In genomic region chr17:42517516-42517915, GRCh38 we compare ENCODE assay signal across 8 cellular contexts. TPM values are rescaled to one million over a fixed set of nuclear protein-coding genes. Genes with fewer than 3 reads are reported as not detected.
DNase-seq lines count a peak whose midpoint lies in the region; ATAC-seq and TF ChIP-seq lines count a peak whose summit lies in the region.

No MANE protein-coding gene starts in this region.

- no peak overlapping the region for H3K4me3 ChIP-seq in AG04449 (ENCODE audit: low read depth, low read length)
- H3K4me3 ChIP-seq in mesendoderm (ENCODE audit: low read length) = no peak overlapping the region

- H3K27me3 ChIP-seq in mesendoderm (ENCODE audit: insufficient read depth, low read length, poor library complexity) = no peaks in the 10 kb centered on the region

- POLR2A ChIA-PET in AG04449 (lab: Yijun Ruan, JAX) = interaction anchor here (0.5 to 4.9 kb wide), 5 partner anchors 10 to 236 kb away, joined by 3 to 121 read pairs (median 7); partner anchors contain the start of genes CAVIN1 and STAT3

- no peaks in the 10 kb centered on the region for H3K79me2 ChIP-seq in mesendoderm (ENCODE audit: control insufficient read depth, insufficient read depth, low read length)

- H3K27ac ChIP-seq in mesendoderm (ENCODE audit: low read depth, low read length) = no peak overlapping the region

- H3K18ac ChIP-seq in mesendoderm (ENCODE audit: low read length) = no peak overlapping the region

- no CpG with 5 or more reads among the region's 9 CpGs for WGBS in mesendoderm (ENCODE audit: extremely low coverage, insufficient coverage, low lambda C conversion rate)

- no peak overlapping the region for H4K8ac ChIP-seq in mesendoderm (ENCODE audit: low read depth, low read length)

- no peak overlapping the region for H2BK5ac ChIP-seq in mesendoderm (ENCODE audit: low read length)

- peak; percentile 96 for TF ChIP-seq CTCF in AG04449 (IDR thresholded peaks at IDR 0.05; ENCODE audit: insufficient read depth, low read length, missing control alignments)
- peak; percentile 93 for TF ChIP-seq CTCF in GM20000 (IDR thresholded peaks at IDR 0.05; ENCODE audit: extremely low read depth, missing control alignments)

- no peak overlapping the region for H2BK120ac ChIP-seq in mesendoderm (ENCODE audit: low read depth, low read length)

- H3K4me2 ChIP-seq in mesendoderm (ENCODE audit: low read length) = no peak overlapping the region

- H3K36me3 ChIP-seq in mesendoderm (ENCODE audit: control insufficient read depth, insufficient read depth, low read length) = peaks cover 3% of the 10 kb centered on the region

- H3K4ac ChIP-seq in mesendoderm (ENCODE audit: low read depth, low read length) = no peak overlapping the region

- H2BK15ac ChIP-seq in mesendoderm (replicated peaks; ENCODE audit: low read depth) = no peak overlapping the region

- CTCF ChIA-PET in AG04449 (lab: Yijun Ruan, JAX) = interaction anchor here (0.5 to 7.7 kb wide), 46 partner anchors 9 to 449 kb away, joined by 3 to 83 read pairs (median 5); partner anchors contain the start of genes CAVIN1 and STAT3

- no peak overlapping the region for H4K5ac ChIP-seq in mesendoderm (ENCODE audit: low read length)

- ATAC-seq in HG02763 (IDR thresholded peaks at IDR 0.05; ENCODE audit: unreplicated experiment) = no peak

- H3K56ac ChIP-seq in mesendoderm (ENCODE audit: low read length) = no peak overlapping the region

- H3K4me1 ChIP-seq in mesendoderm (ENCODE audit: control insufficient read depth, low read depth, low read length) = peaks cover 6% of the 10 kb centered on the region

- no peak overlapping the region for H2AK5ac ChIP-seq in mesendoderm (ENCODE audit: low read length)

- peak; percentile 76 for DNase-seq in AG04449 (ENCODE audit: low read depth, low spot score)
- peak; percentile 73 for DNase-seq in GM20000 (ENCODE audit: low spot score)
- peak; percentile 84 for DNase-seq in NCI-H82 (lab: John Stamatoyannopoulos, UW)
- peak; percentile 57 to 70 for DNase-seq in activated CD8-positive, alpha-beta memory T cell treated with anti-CD3 and anti-CD28 coated beads for 1 hour (ENCODE audit: extremely low read depth in 1 of 2, low read depth in 1 of 2)
- peak; percentile 76 for DNase-seq in effector CD4-positive, alpha-beta T cell
- peak; percentile 83 for DNase-seq in mesendoderm
- peak; percentile 75 for DNase-seq in stimulated activated CD8-positive, alpha-beta memory T cell treated with anti-CD3 and anti-CD28 coated beads, Interleukin-15, amount 100 ng/mL, for 24 hours (ENCODE audit: low read depth)

- H3K23ac ChIP-seq in mesendoderm (ENCODE audit: low read length) = no peak overlapping the region

- no peak overlapping the region for H3K9ac ChIP-seq in mesendoderm (ENCODE audit: low read length)

- H3K79me1 ChIP-seq in mesendoderm (ENCODE audit: low read length) = no peaks in the 10 kb centered on the region

RNA-seq across cellular contexts. Expression of gene NAGLU, which starts 18.5 kb away (rescaled TPM):
- polyA plus RNA-seq in mesendoderm (2013, experiment 1 of 2) = 9.6 TPM
- polyA plus RNA-seq in mesendoderm (2013, experiment 2 of 2) = 9.0 TPM

RNA-seq across cellular contexts. Expression of gene HSD17B1, which starts 35.2 kb away (rescaled TPM):
- polyA plus RNA-seq in mesendoderm (2013, experiment 1 of 2) = 0.59 TPM
- 0.67 TPM for polyA plus RNA-seq in mesendoderm (2013, experiment 2 of 2)

RNA-seq across cellular contexts. Expression of gene COASY, which starts 44.4 kb away (rescaled TPM):
- 113 TPM for polyA plus RNA-seq in mesendoderm (2013, experiment 1 of 2)
- 116 TPM for polyA plus RNA-seq in mesendoderm (2013, experiment 2 of 2)

RNA-seq across cellular contexts. Expression of gene MLX, which starts 49.4 kb away (rescaled TPM):
- polyA plus RNA-seq in mesendoderm (2013, experiment 1 of 2) = 47.9 TPM
- 45.7 TPM for polyA plus RNA-seq in mesendoderm (2013, experiment 2 of 2)

RNA-seq across cellular contexts. Expression of gene ATP6V0A1, which starts 58.8 kb away (rescaled TPM):
- polyA plus RNA-seq in mesendoderm (2013, experiment 1 of 2) = 16.1 TPM
- 16.7 TPM for polyA plus RNA-seq in mesendoderm (2013, experiment 2 of 2)
